ENCODE assay signal across 8 cellular contexts in the genomic region with DNA sequence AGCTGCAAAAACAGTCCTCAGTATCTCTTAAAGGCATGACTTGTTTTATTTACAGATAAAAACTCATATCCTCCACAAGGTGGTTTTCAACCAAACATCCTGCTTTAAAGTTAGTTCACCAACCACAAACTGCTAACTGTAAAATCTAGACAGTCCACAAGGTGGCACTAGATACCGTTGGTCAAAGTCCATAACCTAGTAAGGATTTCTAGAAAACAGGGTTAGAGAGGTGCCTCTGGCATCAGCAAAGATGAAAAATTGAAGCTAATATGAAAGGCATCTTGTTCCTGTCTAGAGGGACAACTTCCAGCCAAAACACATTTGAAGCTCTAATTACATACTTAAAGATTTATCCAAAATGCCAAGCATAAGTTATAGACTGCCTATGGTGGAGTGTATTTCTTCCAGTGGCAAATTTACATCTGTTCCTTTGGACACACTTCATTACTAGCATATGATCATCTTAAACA. TPM values are rescaled to one million over a fixed set of nuclear protein-coding genes. Genes with fewer than 3 reads are reported as not detected.
DNase-seq lines count a peak whose midpoint lies in the region; ATAC-seq, FAIRE-seq and TF ChIP-seq lines count a peak whose summit lies in the region.

No MANE protein-coding gene starts in this region.

- no peaks in the 10 kb centered on the region; the same call in 1 of the 2 replicates for H4K20me1 ChIP-seq in HCT116 (ENCODE audit: insufficient read depth)

- H3K9ac ChIP-seq in HCT116 (ENCODE audit: low read length) = no peak overlapping the region

- no TSS peak for BruUV-seq in HCT116 (replicated peaks; lab: Mats Ljungman, UMichigan)

- peaks cover 5% of the 10 kb centered on the region for H3K27me3 Mint-ChIP-seq in activated naive CD8-positive, alpha-beta T cell treated with anti-CD3 and anti-CD28 coated beads for 36 hours

- H3K27ac ChIP-seq in HCT116 (ENCODE audit: low read depth, low read length) = no peak overlapping the region

- peaks cover 2% of the 10 kb centered on the region for H3K36me3 Mint-ChIP-seq in activated naive CD8-positive, alpha-beta T cell treated with anti-CD3 and anti-CD28 coated beads for 36 hours

- no peak overlapping the region for H3K4me3 ChIP-seq in HCT116 (replicated peaks in 1 of 2; ENCODE audit: low read depth in 1 of 2, low read length in 2 of 2)
- no peak overlapping the region for H3K4me3 ChIP-seq in LNCaP clone FGC (ENCODE audit: low read depth, low read length)

- POLR2A ChIA-PET in HCT116 (lab: Charles Lee) = interaction anchor here (0.6 to 0.8 kb wide), 2 partner anchors 300 kb away, joined by 3 to 4 read pairs; no protein-coding TSS in a partner anchor

- no peaks in the 10 kb centered on the region for H3K27me3 ChIP-seq in HCT116 (ENCODE audit: insufficient read depth, low read length)

- no peaks in the 10 kb centered on the region for H3K79me2 ChIP-seq in HCT116 (ENCODE audit: insufficient read depth, low read length)

- H3K36me3 ChIP-seq in HCT116 (ENCODE audit: control insufficient read depth in 1 of 2, insufficient read depth in 2 of 2, low read length in 2 of 2) = no peaks in the 10 kb centered on the region

- TF ChIP-seq POLR2A in HCT116 (IDR thresholded peaks at IDR 0.05; ENCODE audit: borderline replicate concordance, extremely low read depth, insufficient read depth, insufficient read length) = no peak

- TF ChIP-seq CTCF in HCT116 (IDR thresholded peaks at IDR 0.05 in 2 of 3, conservative IDR thresholded peaks at IDR 0.05 in 1 of 3; ENCODE audit: borderline replicate concordance in 1 of 3, insufficient read depth in 1 of 3, low read depth in 2 of 3, low read length in 2 of 3) (peak; percentile 80 to 88 (median 87)), LNCaP clone FGC (IDR thresholded peaks at IDR 0.05; ENCODE audit: control insufficient read depth, extremely low read depth, insufficient read depth) (peak; percentile 81)

- peaks cover 0 to 2% of the 10 kb centered on the region in 2 experiments; a peak in 1 of 4 replicates for H3K4me1 ChIP-seq in HCT116 (ENCODE audit: control insufficient read depth in 1 of 2, insufficient read depth in 2 of 2, low read length in 2 of 2)

- RAD21 ChIA-PET in HCT116 (lab: Charles Lee; ENCODE audit: low non-redundant PET in 1 of 2, low total read pairs in 2 of 2, uncharacterized antibody in 2 of 2, unreplicated experiment in 2 of 2) = no interaction called here

- peak; percentile 78 for FAIRE-seq in RCC 7860 (lab: Jason Lieb, UNC)

- CTCF ChIA-PET in HCT116 (lab: Charles Lee) = interaction anchor here (0.6 to 1.6 kb wide), 5 partner anchors 62 to 306 kb away, joined by 3 to 17 read pairs (median 3); no protein-coding TSS in a partner anchor

- no peak overlapping the region for H3K4me3 Mint-ChIP-seq in activated naive CD8-positive, alpha-beta T cell treated with anti-CD3 and anti-CD28 coated beads for 36 hours

- no peak overlapping the region for H3K27ac Mint-ChIP-seq in activated naive CD8-positive, alpha-beta T cell treated with anti-CD3 and anti-CD28 coated beads for 36 hours

- peak; percentile 60 for DNase-seq in activated gamma-delta T cell treated with Interleukin-2 at 50 U/mL for 16 hours
- DNase-seq in activated gamma-delta T cell (lab: John Stamatoyannopoulos, UW) = no peak
- DNase-seq in HCT116 (ENCODE audit: low read depth, low spot score) = peak; percentile 69
- peak; percentile 56 for DNase-seq in LNCaP clone FGC (ENCODE audit: low read depth)
- peak; percentile 59 for DNase-seq in RCC 7860 (ENCODE audit: low spot score)
- peak; percentile 43 for DNase-seq in activated naive CD8-positive, alpha-beta T cell treated with anti-CD3 and anti-CD28 coated beads for 36 hours
- no peak for DNase-seq in left cardiac atrium
- DNase-seq in sciatic nerve (ENCODE audit: low spot score) = no peak

- H3K4me1 Mint-ChIP-seq in activated naive CD8-positive, alpha-beta T cell treated with anti-CD3 and anti-CD28 coated beads for 36 hours = peaks cover 20% of the 10 kb centered on the region

- peak; percentile 91 for TF ChIP-seq RAD21 in HCT116 (IDR thresholded peaks at IDR 0.05; ENCODE audit: low read depth)

- H3K9me3 ChIP-seq in HCT116 (ENCODE audit: control insufficient read depth in 1 of 2, insufficient read depth in 1 of 2, low read depth in 1 of 2, low read length in 2 of 2) = no peaks in the 10 kb centered on the region

- H3K9me2 ChIP-seq in HCT116 (ENCODE audit: insufficient read depth) = no peaks in the 10 kb centered on the region

- H3K9me3 Mint-ChIP-seq in activated naive CD8-positive, alpha-beta T cell treated with anti-CD3 and anti-CD28 coated beads for 36 hours = no peaks in the 10 kb centered on the region

- no peak overlapping the region for H2AFZ ChIP-seq in HCT116 (ENCODE audit: low read depth, low read length, poor library complexity, severe bottlenecking)

- ATAC-seq in HCT116 = peak; percentile 95
- ATAC-seq in left cardiac atrium = peak; percentile 73 to 85
- ATAC-seq in sciatic nerve = peak; percentile 84

- no peak overlapping the region for H3K4me2 ChIP-seq in HCT116 (ENCODE audit: low read length)

- intact Hi-C loops in HCT116 (cut with micrococcal nuclease) = loop anchor here (1.0 to 5.0 kb wide), 3 partner anchors 57 to 547 kb away; partner anchors contain the start of genes ACTL6A and ZMAT3
- intact Hi-C loops in left cardiac atrium (cut with DNase I) = loop anchor here (1.0 to 10.0 kb wide), 3 partner anchors 59 to 301 kb away; partner anchors contain the start of gene ZMAT3 (in 1 of the 2)
- intact Hi-C loops in sciatic nerve (cut with DNase I) = loop anchor here (5.0 kb wide), 1 partner anchor 302 kb away; no protein-coding TSS in a partner anchor

TF ChIP-seq in HCT116, 20 proteins besides CTCF, POLR2A, EP300 and RAD21:
- TF ChIP-seq ZNF274 (IDR thresholded peaks at IDR 0.05; ENCODE audit: low read depth, low read length) (no peak), ZBTB33 (IDR thresholded peaks at IDR 0.05; ENCODE audit: extremely low read depth, insufficient replicate concordance, low read length) (no peak), ZFX (IDR thresholded peaks at IDR 0.05) (no peak), EZH2 (IDR thresholded peaks at IDR 0.05) (no peak), TCF7L2 (IDR thresholded peaks at IDR 0.05; ENCODE audit: borderline replicate concordance, extremely low read depth, insufficient read depth, insufficient read length) (no peak), YY1 (IDR thresholded peaks at IDR 0.05; ENCODE audit: extremely low read depth, insufficient replicate concordance, low read depth, low read length) (no peak), ATF3 (IDR thresholded peaks at IDR 0.05) (no peak), SP1 (IDR thresholded peaks at IDR 0.05; ENCODE audit: low read depth) (no peak), CBX3 (IDR thresholded peaks at IDR 0.05; ENCODE audit: low read depth) (no peak; the same call in 1 of the 2 replicates), SIN3A (IDR thresholded peaks at IDR 0.05; ENCODE audit: low read depth) (no peak)

RNA-seq across cellular contexts. Expression of gene ZMAT3, which starts 56.0 kb away (rescaled TPM):
- total RNA-seq in HCT116 (2021; ENCODE audit: unreplicated experiment) (12.1 TPM), left cardiac atrium (10 to 100 TPM; 13.9 to 17.1 TPM), sciatic nerve (19.9 TPM)
- 5.4 and 6.6 TPM in 2 replicates for polyA plus RNA-seq in HCT116 (2012)
- total RNA-seq in activated naive CD8-positive, alpha-beta T cell treated with anti-CD3 and anti-CD28 coated beads for 36 hours = 10 to 100 TPM; 10.6 to 10.7 TPM

Comparison
In these comparisons a context has a peak if more than half of its experiments do, and no peak if none do; other contexts are left out.
1. DNase-seq: peak in activated gamma-delta T cell treated with Interleukin-2 at 50 U/mL for 16 hours (single experiment), HCT116 (single experiment), LNCaP clone FGC (single experiment), RCC 7860 (single experiment) and activated naive CD8-positive, alpha-beta T cell treated with anti-CD3 and anti-CD28 coated beads for 36 hours (single experiment); none in activated gamma-delta T cell (single experiment), left cardiac atrium (single experiment) and sciatic nerve (single experiment).
2. Peak in every context shown above with its lines, with median percentiles within 50 percentile points of each other: ATAC-seq.